8 cellular contexts compared by ENCODE assay signal in genomic region chrX:41085105-41085882, GRCh38. TPM values are rescaled to one million over a fixed set of nuclear protein-coding genes. Genes with fewer than 3 reads are reported as not detected.
DNase-seq lines count a peak whose midpoint lies in the region; ATAC-seq, FAIRE-seq and TF ChIP-seq lines count a peak whose summit lies in the region.

TSS of gene USP9X (plus strand) at chrX:41085445. CDS start at chrX:41123629, 38,184 bp downstream.

- H3K9ac ChIP-seq in IMR-90 (ENCODE audit: low read depth, low read length) = peak within 1 kb of the TSS; percentile 97

- H3K9me1 ChIP-seq in IMR-90 (ENCODE audit: insufficient read depth, low read length) = no peaks in the 10 kb centered on the region

- H4K8ac ChIP-seq in IMR-90 (ENCODE audit: low read depth in 2 of 2, low read length in 2 of 2) = peak within 1 kb of the TSS; percentile 93 to 96

- WGBS in IMR-90 (ENCODE audit: extremely low coverage in 2 of 2, insufficient read length in 1 of 2), 2 experiments = 0% methylated on average over 40 of the region's 86 CpGs; no CpG with 5 or more reads in 1 of the 2 experiments
- 0% methylated on average over 2 of the region's 86 CpGs; no CpG with 5 or more reads in 1 of the 2 donors for WGBS in esophagus squamous epithelium, 2 donors

- H3K9me3 ChIP-seq in IMR-90 (ENCODE audit: control insufficient read depth, insufficient read depth, low read length) (no peaks in the 10 kb centered on the region), esophagus squamous epithelium (no peaks in the 10 kb centered on the region)

- H3K4ac ChIP-seq in IMR-90 (ENCODE audit: low read depth, low read length) = peak within 1 kb of the TSS; percentile 96

- H2BK5ac ChIP-seq in IMR-90 (ENCODE audit: low read depth, low read length, poor library complexity, severe bottlenecking) = peak within 1 kb of the TSS; percentile 97

- H4K20me1 ChIP-seq in IMR-90 (ENCODE audit: insufficient read depth, low read length) = peaks cover 46% of the 10 kb centered on the region

- TF ChIP-seq RAD21 in IMR-90 (IDR thresholded peaks at IDR 0.05; ENCODE audit: low read length) = no peak

- H3K4me2 ChIP-seq in IMR-90 (ENCODE audit: low read depth, low read length) = peak within 1 kb of the TSS; percentile 83

- no peaks in the 10 kb centered on the region for H3K36me3 ChIP-seq in IMR-90 (ENCODE audit: control insufficient read depth, insufficient read depth, low read length)
- H3K36me3 ChIP-seq in esophagus squamous epithelium = no peaks in the 10 kb centered on the region

- H2AFZ ChIP-seq in IMR-90 (replicated peaks; ENCODE audit: low read length, poor library complexity) = peak within 1 kb of the TSS; percentile 99

- H2BK120ac ChIP-seq in IMR-90 (ENCODE audit: low read depth, low read length) = peak within 1 kb of the TSS; percentile 92

- H3K36me3 Mint-ChIP-seq in activated T-cell treated with anti-CD3 and anti-CD28 coated beads, Interleukin-2, amount 50 U/mL, for 72 hours (ENCODE audit: insufficient read depth in 2 of 2) = peaks cover 0 to 18% of the 10 kb centered on the region in 2 donors
- no peaks in the 10 kb centered on the region for H3K36me3 Mint-ChIP-seq in naive B cell
- peaks cover 36% of the 10 kb centered on the region for H3K36me3 Mint-ChIP-seq in stimulated activated effector memory CD8-positive, alpha-beta T cell treated with anti-CD3 and anti-CD28 coated beads, Interleukin-12 subunit alpha, Interleukin-12 subunit beta, amount 100 ng/mL, for 72 hours

- FAIRE-seq in RCC 7860 (lab: Jason Lieb, UNC) = no peak

- dilution Hi-C loops in IMR-90 (cut with HindIII; ENCODE audit: low sequenced_read_pairs, unreplicated experiment) = no loop called here

- H3K27me3 ChIP-seq in IMR-90 (ENCODE audit: control insufficient read depth, insufficient read depth, low read length) (peaks cover 3% of the 10 kb centered on the region), esophagus squamous epithelium (no peaks in the 10 kb centered on the region)

- peak within 1 kb of the TSS; percentile 93 for H3K4me3 ChIP-seq in IMR-90 (ENCODE audit: insufficient read depth, low read depth, low read length)
- H3K4me3 ChIP-seq in esophagus squamous epithelium = peak within 1 kb of the TSS; percentile 79 to 98 (median 90)

- H4K91ac ChIP-seq in IMR-90 (ENCODE audit: insufficient read depth, low read depth, low read length) = peak within 1 kb of the TSS; percentile 94

- TF ChIP-seq POLR2A in IMR-90 (IDR thresholded peaks at IDR 0.05; ENCODE audit: low read depth, low read length) = peak; percentile 63; the same call in 1 of the 2 replicates
- peak in 2 of 4 donors; percentile 10 to 70 for TF ChIP-seq POLR2A in esophagus squamous epithelium (IDR thresholded peaks at IDR 0.05)

- peak within 1 kb of the TSS; percentile 98 for H3K27ac ChIP-seq in IMR-90 (ENCODE audit: insufficient read depth, low read length)
- peak within 1 kb of the TSS; percentile 98 to 99 (median 98) for H3K27ac ChIP-seq in esophagus squamous epithelium

- H4K5ac ChIP-seq in IMR-90 (ENCODE audit: low read depth, low read length) = peak within 1 kb of the TSS; percentile 87

- peaks cover 13% of the 10 kb centered on the region for H3K27me3 Mint-ChIP-seq in activated T-cell treated with anti-CD3 and anti-CD28 coated beads, Interleukin-2, amount 50 U/mL, for 72 hours (ENCODE audit: low read depth)
- no peaks in the 10 kb centered on the region for H3K27me3 Mint-ChIP-seq in naive B cell

- ATAC-seq in GM21528 (IDR thresholded peaks at IDR 0.05; ENCODE audit: low FRiP score, unreplicated experiment) (peak; percentile 62), IMR-90 (ENCODE audit: low read depth) (peak; percentile 85), naive B cell (ENCODE audit: low read depth in 2 of 2) (peak; percentile 63 to 64)
- peak; percentile 77 to 78 for ATAC-seq in activated T-cell treated with anti-CD3 and anti-CD28 coated beads, Interleukin-2, amount 50 U/mL, for 72 hours (replicated peaks in 1 of 2)
- ATAC-seq in stimulated activated effector memory CD8-positive, alpha-beta T cell treated with anti-CD3 and anti-CD28 coated beads, Interleukin-12 subunit alpha, Interleukin-12 subunit beta, amount 100 ng/mL, for 72 hours = peak; percentile 78

- no TSS peak for BruUV-seq in IMR-90 (replicated peaks; lab: Mats Ljungman, UMichigan)

- H3K18ac ChIP-seq in IMR-90 (ENCODE audit: low read depth, low read length) = peak within 1 kb of the TSS; percentile 90

- peak within 1 kb of the TSS; percentile 96 for H2AK9ac ChIP-seq in IMR-90 (replicated peaks; ENCODE audit: low read depth, low read length, poor library complexity)

- no peak for TF ChIP-seq CTCF in IMR-90 (conservative IDR thresholded peaks at IDR 0.05; ENCODE audit: low read depth, low read length)
- TF ChIP-seq CTCF in esophagus squamous epithelium (IDR thresholded peaks at IDR 0.05) = no peak

- peak within 1 kb of the TSS; percentile 95 for H3K14ac ChIP-seq in IMR-90 (replicated peaks; ENCODE audit: low read depth, low read length)

- H3K56ac ChIP-seq in IMR-90 (ENCODE audit: extremely low read depth, insufficient read depth, low read length) = peak within 1 kb of the TSS; percentile 97

- peaks cover 48% of the 10 kb centered on the region for H3K4me1 Mint-ChIP-seq in activated T-cell treated with anti-CD3 and anti-CD28 coated beads, Interleukin-2, amount 50 U/mL, for 72 hours (ENCODE audit: low read depth)
- peaks cover 0 to 48% (median 33%) of the 10 kb centered on the region in 3 donors for H3K4me1 Mint-ChIP-seq in naive B cell
- H3K4me1 Mint-ChIP-seq in stimulated activated effector memory CD8-positive, alpha-beta T cell treated with anti-CD3 and anti-CD28 coated beads, Interleukin-12 subunit alpha, Interleukin-12 subunit beta, amount 100 ng/mL, for 72 hours = peaks cover 12% of the 10 kb centered on the region

- intact Hi-C loops in IMR-90 (cut with micrococcal nuclease) (loop anchor here (5.0 kb wide), 2 partner anchors 208 to 348 kb away; partner anchors contain the start of gene MED14), esophagus squamous epithelium (cut with DNase I) (no loop called here)

- H2BK15ac ChIP-seq in IMR-90 (ENCODE audit: low read depth, low read length) = peak within 1 kb of the TSS; percentile 91; the same call in 1 of the 3 replicates

- H3K4me1 ChIP-seq in IMR-90 (ENCODE audit: control insufficient read depth, insufficient read depth, low read length) (no peaks in the 10 kb centered on the region), esophagus squamous epithelium (peaks cover 3 to 30% (median 8%) of the 10 kb centered on the region in 3 donors)

- H3K79me1 ChIP-seq in IMR-90 (ENCODE audit: low read depth in 1 of 2, low read length in 2 of 2) = peaks cover 0 to 8% of the 10 kb centered on the region in 2 experiments; a peak in 1 of 4 replicates

- POLR2A ChIA-PET in IMR-90 (lab: Charles Lee; ENCODE audit: unreplicated experiment) = interaction anchor here (0.6 to 0.7 kb wide), 3 partner anchors 47 to 1009 kb away, joined by 3 to 9 read pairs (median 4); no protein-coding TSS in a partner anchor

- H3K23ac ChIP-seq in IMR-90 (ENCODE audit: low read depth, low read length) = peak within 1 kb of the TSS; percentile 89

- no peaks in the 10 kb centered on the region for H3K9me3 Mint-ChIP-seq in activated T-cell treated with anti-CD3 and anti-CD28 coated beads, Interleukin-2, amount 50 U/mL, for 72 hours
- H3K9me3 Mint-ChIP-seq in naive B cell = peaks cover 0 to 3% (median 0%) of the 10 kb centered on the region in 7 donors
- H3K9me3 Mint-ChIP-seq in stimulated activated effector memory CD8-positive, alpha-beta T cell treated with anti-CD3 and anti-CD28 coated beads, Interleukin-12 subunit alpha, Interleukin-12 subunit beta, amount 100 ng/mL, for 72 hours = no peaks in the 10 kb centered on the region

- H3K27ac Mint-ChIP-seq in activated T-cell treated with anti-CD3 and anti-CD28 coated beads, Interleukin-2, amount 50 U/mL, for 72 hours = peak within 1 kb of the TSS; percentile 96
- peak within 1 kb of the TSS; percentile 99 to 100 (median 100) for H3K27ac Mint-ChIP-seq in naive B cell
- H3K27ac Mint-ChIP-seq in stimulated activated effector memory CD8-positive, alpha-beta T cell treated with anti-CD3 and anti-CD28 coated beads, Interleukin-12 subunit alpha, Interleukin-12 subunit beta, amount 100 ng/mL, for 72 hours = peak within 1 kb of the TSS; percentile 99

- peak within 1 kb of the TSS; percentile 60; the same call in 1 of the 2 replicates for H2AK5ac ChIP-seq in IMR-90 (ENCODE audit: low read depth, low read length)

- CTCF ChIA-PET in IMR-90 (lab: Yijun Ruan, JAX) = interaction anchor here (0.6 kb wide), 2 partner anchors 28 to 30 kb away, joined by 3 to 4 read pairs; no protein-coding TSS in a partner anchor

- DNase-seq in DMS153 (lab: John Stamatoyannopoulos, UW) (peak; percentile 24), IMR-90 (peak; percentile 89), RCC 7860 (ENCODE audit: low spot score) (peak; percentile 69), esophagus squamous epithelium (lab: John Stamatoyannopoulos, UW) (peak; percentile 51), naive B cell (peak; percentile 93)
- DNase-seq in activated T-cell treated with anti-CD3 and anti-CD28 coated beads, Interleukin-2, amount 50 U/mL, for 72 hours = peak; percentile 86 to 95
- DNase-seq in stimulated activated effector memory CD8-positive, alpha-beta T cell treated with anti-CD3 and anti-CD28 coated beads, Interleukin-12 subunit alpha, Interleukin-12 subunit beta, amount 100 ng/mL, for 72 hours (ENCODE audit: low spot score in 2 of 2) = peak; percentile 61 to 84

- H2BK20ac ChIP-seq in IMR-90 (ENCODE audit: low read depth, low read length) = peak within 1 kb of the TSS; percentile 28; the same call in 1 of the 2 replicates

- in situ Hi-C loops in IMR-90 (cut with MboI; ENCODE audit: low sequenced_read_pairs) = loop anchor here (10.0 kb wide), 1 partner anchor 210 kb away; no protein-coding TSS in a partner anchor

- peak within 1 kb of the TSS; percentile 96 to 97 for H3K4me3 Mint-ChIP-seq in activated T-cell treated with anti-CD3 and anti-CD28 coated beads, Interleukin-2, amount 50 U/mL, for 72 hours
- H3K4me3 Mint-ChIP-seq in naive B cell = peak within 1 kb of the TSS; percentile 91 to 98 (median 95)
- peak within 1 kb of the TSS; percentile 82 for H3K4me3 Mint-ChIP-seq in stimulated activated effector memory CD8-positive, alpha-beta T cell treated with anti-CD3 and anti-CD28 coated beads, Interleukin-12 subunit alpha, Interleukin-12 subunit beta, amount 100 ng/mL, for 72 hours

TF ChIP-seq in IMR-90, 13 proteins besides CTCF, POLR2A, EP300 and RAD21:
- TF ChIP-seq MAFK (IDR thresholded peaks at IDR 0.05; ENCODE audit: low read depth, low read length) (no peak), MAZ (IDR thresholded peaks at IDR 0.05; ENCODE audit: borderline replicate concordance, low read depth, low read length) (peak; percentile 81)

RNA-seq across cellular contexts. Expression of gene USP9X, which starts in this region (rescaled TPM):
- total RNA-seq in IMR-90 (2012; rRNA removed) (104 and 115 TPM in 2 replicates), esophagus squamous epithelium (10 to 100 TPM; 36.7 to 76.1 (median 56.4) TPM)
- polyA plus RNA-seq in IMR-90 (2012; rRNA removed) (14.9 and 17.5 TPM in 2 replicates), naive B cell (ENCODE audit: low read depth in 6 of 6) (10 to 100 TPM in 5 of 6 donors, 1 to 10 TPM in 1; 7.4 to 27.8 (median 21.9) TPM)
- polyA plus RNA-seq in IMR-90 (2012; cell fraction: cytosol; rRNA removed) = 4.9 and 8.6 TPM in 2 replicates
- 3.5 and 30.0 TPM in 2 replicates for polyA plus RNA-seq in IMR-90 (2012; cell fraction: nucleus; rRNA removed; ENCODE audit: low replicate concordance)
- 10 to 100 TPM; 70.1 to 95.1 TPM for total RNA-seq in activated T-cell treated with anti-CD3 and anti-CD28 coated beads, Interleukin-2, amount 50 U/mL, for 72 hours

Comparison
In these comparisons a context has a peak if more than half of its experiments do, and no peak if none do; other contexts are left out.
1. Peak in every context shown above with its lines: DNase-seq, ATAC-seq, H3K4me3 ChIP-seq and H3K27ac ChIP-seq.
2. DNase-seq: peak in every context shown above with its lines; median percentile 93 in naive B cell; 90 in activated T-cell treated with anti-CD3 and anti-CD28 coated beads, Interleukin-2, amount 50 U/mL, for 72 hours; 89 in IMR-90; 72 in stimulated activated effector memory CD8-positive, alpha-beta T cell treated with anti-CD3 and anti-CD28 coated beads, Interleukin-12 subunit alpha, Interleukin-12 subunit beta, amount 100 ng/mL, for 72 hours; 69 in RCC 7860; 51 in esophagus squamous epithelium; 24 in DMS153.